8 cellular contexts compared by ENCODE assay signal in genomic region chr20:32574296-32575226, GRCh38.
DNase-seq lines count a peak whose midpoint lies in the region; ATAC-seq lines count a peak whose summit lies in the region.

No MANE protein-coding gene starts in this region.

- DNase-seq in COLO829 (ENCODE audit: low spot score): peak; percentile 60
- DNase-seq in NCI-H2171 (lab: John Stamatoyannopoulos, UW): peak; percentile 54
- DNase-seq in activated T-helper 9 cell treated with anti-CD3 and anti-CD28 coated beads, Interleukin-2, amount 50 U/mL, for 16 hours (ENCODE audit: low read depth): peak; percentile 18
- DNase-seq in kidney glomerular epithelial cell (lab: John Stamatoyannopoulos, UW): peak; percentile 5
- no peak for DNase-seq in superior temporal gyrus (ENCODE audit: extremely low spot score)
- DNase-seq in NCI-H2196 treated with DMSO at 0.1 percent for 48 hours (lab: John Stamatoyannopoulos, UW; ENCODE audit: unreplicated experiment): no peak

- no peak for ATAC-seq in HG03039 (IDR thresholded peaks at IDR 0.05; ENCODE audit: unreplicated experiment)
- no peak for ATAC-seq in HG02678 (IDR thresholded peaks at IDR 0.05; ENCODE audit: unreplicated experiment)

Comparison
In these comparisons a context has a peak if more than half of its experiments do, and no peak if none do; other contexts are left out.
1. DNase-seq: peak in COLO829 (single experiment), NCI-H2171 (single experiment), activated T-helper 9 cell treated with anti-CD3 and anti-CD28 coated beads, Interleukin-2, amount 50 U/mL, for 16 hours (single experiment) and kidney glomerular epithelial cell (single experiment); none in superior temporal gyrus (single experiment) and NCI-H2196 treated with DMSO at 0.1 percent for 48 hours (single experiment).